26 cellular contexts compared by ENCODE assay signal in the genomic region with DNA sequence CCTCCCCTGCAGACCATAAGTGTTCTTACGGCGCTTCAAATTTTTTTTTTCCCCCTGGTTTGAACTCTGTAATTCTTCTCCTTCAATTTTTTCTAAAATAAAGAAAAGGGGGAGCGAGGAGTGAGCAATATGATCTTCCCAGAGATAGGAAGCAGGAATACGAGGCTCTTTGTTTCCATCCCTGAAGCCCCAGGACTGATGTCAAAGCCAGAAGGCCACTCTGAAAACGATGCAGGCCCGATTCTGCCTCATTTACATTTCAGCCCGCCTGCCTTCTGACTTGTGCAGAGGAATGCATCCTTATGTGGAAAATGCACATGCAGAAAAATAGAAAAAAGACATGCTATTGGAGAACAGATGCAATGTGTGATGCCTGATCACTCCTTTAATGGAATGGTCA.
"Had no signal": no experiment of that assay in that cellular context is flagged by ENCODE, and none has a peak within 500 bp of the region (broad histone marks: within the 10 kb centered on the region; RNA-seq: fewer than 3 reads in every experiment).

No MANE protein-coding gene starts in this region.

- H3K9me3 Mint-ChIP-seq: activated CD4-positive, alpha-beta memory T cell treated with anti-CD3 and anti-CD28 coated beads for 36 hours; activated naive CD4-positive, alpha-beta T cell treated with anti-CD3 and anti-CD28 coated beads, Interleukin-2, amount 10 ng/mL, durations not matched to agents 7 days and 5 days; dendritic cell treated with granulocyte-macrophage colony-stimulating factor and Interleukin-4, amounts not matched to agents 40 ng/mL and 50 ng/mL, for 4 days; stimulated activated memory B cell treated with anti-CD40 and anti-IgM and Interleukin-4, amounts not matched to agents 10 μg/mL and 1 μg/mL and 100 μg/mL, for 72 hours had no signal

- H3K4me1 Mint-ChIP-seq: activated naive CD4-positive, alpha-beta T cell treated with anti-CD3 and anti-CD28 coated beads, Interleukin-2, amount 10 ng/mL, durations not matched to agents 7 days and 5 days; immature natural killer cell; stimulated activated memory B cell treated with anti-CD40 and anti-IgM and Interleukin-4, amounts not matched to agents 10 μg/mL and 1 μg/mL and 100 μg/mL, for 72 hours had no signal

- H3K27ac ChIP-seq: cardiac muscle cell, foreskin keratinocyte, hepatocyte, sigmoid colon, stomach, testis, upper lobe of left lung had no signal

- H3K27me3 Mint-ChIP-seq: dendritic cell treated with granulocyte-macrophage colony-stimulating factor and Interleukin-4, amounts not matched to agents 40 ng/mL and 50 ng/mL, for 4 days; stimulated activated memory B cell treated with anti-CD40 and anti-IgM and Interleukin-4, amounts not matched to agents 10 μg/mL and 1 μg/mL and 100 μg/mL, for 72 hours had no signal

- H3K4me1 ChIP-seq: foreskin keratinocyte, stomach, testis, upper lobe of left lung had no signal

- H3K4me2 ChIP-seq: hepatocyte, smooth muscle cell had no signal

- H3K9me3 ChIP-seq: mucosa of descending colon, sigmoid colon, stomach, testis, upper lobe of left lung had no signal

- H3K27ac Mint-ChIP-seq: activated CD4-positive, alpha-beta memory T cell treated with anti-CD3 and anti-CD28 coated beads for 36 hours; activated naive CD4-positive, alpha-beta T cell treated with anti-CD3 and anti-CD28 coated beads, Interleukin-2, amount 10 ng/mL, durations not matched to agents 7 days and 5 days; dendritic cell treated with granulocyte-macrophage colony-stimulating factor and Interleukin-4, amounts not matched to agents 40 ng/mL and 50 ng/mL, for 4 days; immature natural killer cell; stimulated activated memory B cell treated with anti-CD40 and anti-IgM and Interleukin-4, amounts not matched to agents 10 μg/mL and 1 μg/mL and 100 μg/mL, for 72 hours had no signal

- DNase-seq: activated CD4-positive, alpha-beta memory T cell treated with anti-CD3 and anti-CD28 coated beads for 36 hours; activated CD4-positive, alpha-beta T cell treated with anti-CD3 and anti-CD28 coated beads for 4 hours; activated CD4-positive, CD25-positive, alpha-beta regulatory T cell; activated effector memory CD4-positive, alpha-beta T cell treated with anti-CD3 and anti-CD28 coated beads, Interleukin-2, amount 50 U/mL, for 16 hours; activated naive CD4-positive, alpha-beta T cell treated with anti-CD3 and anti-CD28 coated beads, Interleukin-2, amount 10 ng/mL, durations not matched to agents 7 days and 5 days; effector CD8-positive, alpha-beta T cell; foreskin keratinocyte; glutamatergic neuron; immature natural killer cell; kidney glomerular epithelial cell; left ventricle myocardium superior; mammary epithelial cell; mucosa of descending colon; occipital lobe; posterior cingulate gyrus; sigmoid colon; stimulated activated CD4-positive, alpha-beta T cell treated with anti-CD3 and anti-CD28 coated beads, Interleukin-15, amount 100 ng/mL, for 24 hours; stomach; T-helper 1 cell; testis had no signal

- H2AFZ ChIP-seq: hepatocyte had no signal

- H3K36me3 Mint-ChIP-seq: activated CD4-positive, alpha-beta memory T cell treated with anti-CD3 and anti-CD28 coated beads for 36 hours; activated naive CD4-positive, alpha-beta T cell treated with anti-CD3 and anti-CD28 coated beads, Interleukin-2, amount 10 ng/mL, durations not matched to agents 7 days and 5 days; immature natural killer cell; stimulated activated memory B cell treated with anti-CD40 and anti-IgM and Interleukin-4, amounts not matched to agents 10 μg/mL and 1 μg/mL and 100 μg/mL, for 72 hours had no signal

- H3K36me3 ChIP-seq: cardiac muscle cell, sigmoid colon, stomach, upper lobe of left lung had no signal

- ATAC-seq: foreskin keratinocyte; left ventricle myocardium superior; mucosa of descending colon; stimulated activated memory B cell treated with anti-CD40 and anti-IgM and Interleukin-4, amounts not matched to agents 10 μg/mL and 1 μg/mL and 100 μg/mL, for 72 hours had no signal

- H3K4me3 ChIP-seq: cardiac muscle cell, hepatocyte, mucosa of descending colon, sigmoid colon, smooth muscle cell, stomach, testis, upper lobe of left lung had no signal

- H3K27me3 ChIP-seq: cardiac muscle cell, foreskin keratinocyte, sigmoid colon, testis, upper lobe of left lung had no signal

- H3K79me2 ChIP-seq: hepatocyte had no signal

- H3K4me3 Mint-ChIP-seq: activated CD4-positive, alpha-beta memory T cell treated with anti-CD3 and anti-CD28 coated beads for 36 hours; activated naive CD4-positive, alpha-beta T cell treated with anti-CD3 and anti-CD28 coated beads, Interleukin-2, amount 10 ng/mL, durations not matched to agents 7 days and 5 days; dendritic cell treated with granulocyte-macrophage colony-stimulating factor and Interleukin-4, amounts not matched to agents 40 ng/mL and 50 ng/mL, for 4 days; immature natural killer cell; stimulated activated memory B cell treated with anti-CD40 and anti-IgM and Interleukin-4, amounts not matched to agents 10 μg/mL and 1 μg/mL and 100 μg/mL, for 72 hours had no signal
